ENCODE assay signal across 10 cellular contexts in genomic region chr1:64598100-64598571, GRCh38.
DNase-seq lines count a peak whose midpoint lies in the region; ATAC-seq and TF ChIP-seq lines count a peak whose summit lies in the region.
"Had no signal": no experiment of that assay in that cellular context is flagged by ENCODE, and none has a peak within 500 bp of the region (broad histone marks: within the 10 kb centered on the region; RNA-seq: fewer than 3 reads in every experiment).

No MANE protein-coding gene starts in this region.

- H3K36me3 ChIP-seq in HUES6 (ENCODE audit: control insufficient read depth, insufficient read depth, low read length): peaks cover 18% of the 10 kb centered on the region

- H3K4me1 ChIP-seq in HUES6 (ENCODE audit: control insufficient read depth, insufficient read depth, low read length): peaks cover 43% of the 10 kb centered on the region

- DNase-seq in AG20443 (ENCODE audit: low spot score): peak; percentile 81
- DNase-seq in dedifferentiated amniotic fluid mesenchymal stem cell (ENCODE audit: extremely low spot score): peak; percentile 30
- no peak for DNase-seq in T-helper 9 cell
- DNase-seq in germinal center (ENCODE audit: low spot score): no peak
- no peak for DNase-seq in GM20000 (ENCODE audit: low spot score)
- DNase-seq: NCI-H1417 treated with DMSO at 0.1 percent for 48 hours had no signal

- peaks cover 63% of the 10 kb centered on the region for H3K4me1 Mint-ChIP-seq in nephron

- peaks cover 25% of the 10 kb centered on the region for H3K36me3 Mint-ChIP-seq in nephron (ENCODE audit: low read depth)

- no peaks in the 10 kb centered on the region for H3K27me3 ChIP-seq in HUES6 (ENCODE audit: control insufficient read depth, insufficient read depth, low read length)

- no peaks in the 10 kb centered on the region; the same call in 1 of the 2 replicates for H3K9me3 ChIP-seq in HUES6 (ENCODE audit: control insufficient read depth, insufficient read depth, low read depth, low read length)

- H3K27me3 Mint-ChIP-seq in nephron (ENCODE audit: low read depth): peaks cover 4% of the 10 kb centered on the region

- H3K9ac ChIP-seq in HUES6 (ENCODE audit: low read length): no peak overlapping the region

- TF ChIP-seq CTCF in nephron (IDR thresholded peaks at IDR 0.05; ENCODE audit: unreplicated experiment in 3 of 3): no peak
- TF ChIP-seq CTCF in GM20000 (IDR thresholded peaks at IDR 0.05; ENCODE audit: extremely low read depth, missing control alignments): no peak

- H3K27ac ChIP-seq in HUES6 (ENCODE audit: low read depth, low read length): 0 out of 2 replicates have a peak overlapping the region, but pooled peaks have one; percentile 1

- H3K4me3 Mint-ChIP-seq in nephron: peak overlapping the region; percentile 34 to 63 (median 38)

- no peak for ATAC-seq in GM18498 (IDR thresholded peaks at IDR 0.05; ENCODE audit: unreplicated experiment)
- ATAC-seq: sciatic nerve had no signal

- H3K4me3 ChIP-seq in HUES6 (ENCODE audit: low read depth, low read length): no peak overlapping the region

- peak overlapping the region; percentile 57 to 81 (median 79) for H3K27ac Mint-ChIP-seq in nephron

- H3K9me3 Mint-ChIP-seq in nephron: no peaks in the 10 kb centered on the region

Comparison
In these comparisons a context has a peak if more than half of its experiments do, and no peak if none do; other contexts are left out.
1. DNase-seq: peak in AG20443 (single experiment) and dedifferentiated amniotic fluid mesenchymal stem cell (single experiment); none in T-helper 9 cell (single experiment), germinal center (single experiment) and GM20000 (single experiment).